15 cellular contexts compared by ENCODE assay signal in genomic region chr11:126280595-126280994, GRCh38. TPM values are rescaled to one million over a fixed set of nuclear protein-coding genes. Genes with fewer than 3 reads are reported as not detected.
DNase-seq lines count a peak whose midpoint lies in the region; ATAC-seq and TF ChIP-seq lines count a peak whose summit lies in the region.
"Had no signal": no experiment of that assay in that cellular context is flagged by ENCODE, and none has a peak within 500 bp of the region (broad histone marks: within the 10 kb centered on the region; RNA-seq: fewer than 3 reads in every experiment).

No MANE protein-coding gene starts in this region.

- ATAC-seq in GM21737 (IDR thresholded peaks at IDR 0.05; ENCODE audit: unreplicated experiment), result no peak
- ATAC-seq: heart right ventricle, Panc1 had no signal

- TF ChIP-seq CTCF in progenitor cell of endocrine pancreas (IDR thresholded peaks at IDR 0.05; ENCODE audit: unreplicated experiment) (no peak), stomach (IDR thresholded peaks at IDR 0.05) (no peak)

- intact Hi-C loops in activated T-helper 1 cell treated with anti-CD3 and anti-CD28 coated beads, Interleukin-12 subunit alpha, Interleukin-12 subunit beta, Interleukin-2, Interleukin-4 antibody, amounts not matched to agents 30 ng/mL and 10 ng/mL and 1 ng/mL, durations not matched to agents 14 hours and 24 hours and 36 hours (cut with micrococcal nuclease), result loop anchor here (5.0 kb wide), 1 partner anchor 393 kb away; the partner anchor contains the start of gene HYLS1
- intact Hi-C loops in stomach (cut with DNase I; ENCODE audit: low total_unique reads), result no loop called here

- TF ChIP-seq EP300 in stomach (IDR thresholded peaks at IDR 0.05), result no peak

- 53 to 93% (median 79%) methylated on average over 5 of the region's 5 CpGs for WGBS in stomach, 5 donors

- peak overlapping the region in 2 of 5 donors; percentile 40 to 91 for H3K27ac ChIP-seq in stomach
- H3K27ac ChIP-seq: left ventricle myocardium inferior had no signal

- DNase-seq in activated T-cell treated with anti-CD3 and anti-CD28 coated beads, Interleukin-2, amount 50 U/mL, for 24 hours, result no peak
- DNase-seq in activated T-cell treated with anti-CD3 and anti-CD28 coated beads for 4 hours (no peak), Kasumi-1 (lab: John Stamatoyannopoulos, UW) (peak; percentile 62 to 73), progenitor cell of endocrine pancreas (ENCODE audit: low spot score, unreplicated experiment) (no peak), NCI-H2196 (lab: John Stamatoyannopoulos, UW; ENCODE audit: unreplicated experiment) (no peak), stomach (no peak)
- DNase-seq in activated T-helper 1 cell treated with anti-CD3 and anti-CD28 coated beads, Interleukin-12 subunit alpha, Interleukin-12 subunit beta, Interleukin-2, Interleukin-4 antibody, amounts not matched to agents 30 ng/mL and 10 ng/mL and 1 ng/mL, durations not matched to agents 14 hours and 24 hours and 36 hours (ENCODE audit: low spot score), result no peak
- DNase-seq: cerebellar nuclear complex, DND-41, heart right ventricle, left ventricle myocardium inferior, NCI-H2171 treated with DMSO at 0.1 percent for 48 hours, ovary had no signal

- H3K4me1 ChIP-seq in stomach, result peaks cover 8 to 45% (median 24%) of the 10 kb centered on the region in 4 donors

- peaks cover 42% of the 10 kb centered on the region for H3K4me1 Mint-ChIP-seq in activated T-cell treated with anti-CD3 and anti-CD28 coated beads, Interleukin-2, amount 50 U/mL, for 24 hours (ENCODE audit: low read depth)
- H3K4me1 Mint-ChIP-seq in activated T-helper 1 cell treated with anti-CD3 and anti-CD28 coated beads, Interleukin-12 subunit alpha, Interleukin-12 subunit beta, Interleukin-2, Interleukin-4 antibody, amounts not matched to agents 30 ng/mL and 10 ng/mL and 1 ng/mL, durations not matched to agents 14 hours and 24 hours and 36 hours (ENCODE audit: low read depth), result peaks cover 40% of the 10 kb centered on the region
- H3K4me1 Mint-ChIP-seq in progenitor cell of endocrine pancreas (ENCODE audit: low read depth), result peaks cover 36% of the 10 kb centered on the region

- peaks cover 46% of the 10 kb centered on the region for H3K36me3 Mint-ChIP-seq in activated T-cell treated with anti-CD3 and anti-CD28 coated beads, Interleukin-2, amount 50 U/mL, for 24 hours (ENCODE audit: low read depth)
- H3K36me3 Mint-ChIP-seq in activated T-helper 1 cell treated with anti-CD3 and anti-CD28 coated beads, Interleukin-12 subunit alpha, Interleukin-12 subunit beta, Interleukin-2, Interleukin-4 antibody, amounts not matched to agents 30 ng/mL and 10 ng/mL and 1 ng/mL, durations not matched to agents 14 hours and 24 hours and 36 hours (ENCODE audit: low read depth), result peaks cover 20% of the 10 kb centered on the region
- peaks cover 9% of the 10 kb centered on the region for H3K36me3 Mint-ChIP-seq in progenitor cell of endocrine pancreas (ENCODE audit: insufficient read depth)

- H3K9me3 ChIP-seq in stomach, result no peaks in the 10 kb centered on the region
- H3K9me3 ChIP-seq: heart right ventricle, left ventricle myocardium inferior, ovary had no signal

- peak overlapping the region; percentile 36 for H3K27ac Mint-ChIP-seq in activated T-cell treated with anti-CD3 and anti-CD28 coated beads, Interleukin-2, amount 50 U/mL, for 24 hours
- no peak overlapping the region for H3K27ac Mint-ChIP-seq in activated T-helper 1 cell treated with anti-CD3 and anti-CD28 coated beads, Interleukin-12 subunit alpha, Interleukin-12 subunit beta, Interleukin-2, Interleukin-4 antibody, amounts not matched to agents 30 ng/mL and 10 ng/mL and 1 ng/mL, durations not matched to agents 14 hours and 24 hours and 36 hours
- no peak overlapping the region for H3K27ac Mint-ChIP-seq in progenitor cell of endocrine pancreas

- TF ChIP-seq POLR2A in stomach (IDR thresholded peaks at IDR 0.05), result no peak

- H3K4me3 ChIP-seq in stomach, result no peak overlapping the region
- H3K4me3 ChIP-seq: heart right ventricle, left ventricle myocardium inferior, ovary had no signal

- no peak overlapping the region for H3K4me3 Mint-ChIP-seq in activated T-cell treated with anti-CD3 and anti-CD28 coated beads, Interleukin-2, amount 50 U/mL, for 24 hours
- peak overlapping the region; percentile 56 for H3K4me3 Mint-ChIP-seq in activated T-helper 1 cell treated with anti-CD3 and anti-CD28 coated beads, Interleukin-12 subunit alpha, Interleukin-12 subunit beta, Interleukin-2, Interleukin-4 antibody, amounts not matched to agents 30 ng/mL and 10 ng/mL and 1 ng/mL, durations not matched to agents 14 hours and 24 hours and 36 hours
- peak overlapping the region; percentile 40 for H3K4me3 Mint-ChIP-seq in progenitor cell of endocrine pancreas (ENCODE audit: low read depth)

- no peaks in the 10 kb centered on the region for H3K27me3 Mint-ChIP-seq in activated T-cell treated with anti-CD3 and anti-CD28 coated beads, Interleukin-2, amount 50 U/mL, for 24 hours
- H3K27me3 Mint-ChIP-seq in activated T-helper 1 cell treated with anti-CD3 and anti-CD28 coated beads, Interleukin-12 subunit alpha, Interleukin-12 subunit beta, Interleukin-2, Interleukin-4 antibody, amounts not matched to agents 30 ng/mL and 10 ng/mL and 1 ng/mL, durations not matched to agents 14 hours and 24 hours and 36 hours (ENCODE audit: insufficient read depth), result no peaks in the 10 kb centered on the region
- no peaks in the 10 kb centered on the region for H3K27me3 Mint-ChIP-seq in progenitor cell of endocrine pancreas

- peaks cover 9 to 32% (median 26%) of the 10 kb centered on the region in 4 donors for H3K36me3 ChIP-seq in stomach
- H3K36me3 ChIP-seq: ovary had no signal

- no peaks in the 10 kb centered on the region for H3K9me3 Mint-ChIP-seq in activated T-cell treated with anti-CD3 and anti-CD28 coated beads, Interleukin-2, amount 50 U/mL, for 24 hours
- H3K9me3 Mint-ChIP-seq in activated T-helper 1 cell treated with anti-CD3 and anti-CD28 coated beads, Interleukin-12 subunit alpha, Interleukin-12 subunit beta, Interleukin-2, Interleukin-4 antibody, amounts not matched to agents 30 ng/mL and 10 ng/mL and 1 ng/mL, durations not matched to agents 14 hours and 24 hours and 36 hours, result no peaks in the 10 kb centered on the region
- no peaks in the 10 kb centered on the region for H3K9me3 Mint-ChIP-seq in progenitor cell of endocrine pancreas (ENCODE audit: low read depth)

- no peaks in the 10 kb centered on the region for H3K27me3 ChIP-seq in stomach
- H3K27me3 ChIP-seq: heart right ventricle, ovary had no signal

RNA-seq across cellular contexts. Expression of gene TIRAP, which starts 2.3 kb away (rescaled TPM):
- total RNA-seq in activated T-helper 1 cell treated with anti-CD3 and anti-CD28 coated beads, Interleukin-12 subunit alpha, Interleukin-12 subunit beta, Interleukin-2, Interleukin-4 antibody, amounts not matched to agents 30 ng/mL and 10 ng/mL and 1 ng/mL, durations not matched to agents 14 hours and 24 hours and 36 hours, result 13.0 and 15.0 TPM in 2 replicates
- total RNA-seq in progenitor cell of endocrine pancreas, result 12.8 and 14.3 TPM in 2 replicates
- 10 to 100 TPM in 3 of 5 donors, 1 to 10 TPM in 2; 5.1 to 86.2 (median 15.6) TPM for total RNA-seq in stomach
- 1 to 10 TPM; 3.7 to 6.6 (median 5.2) TPM for polyA plus RNA-seq in stomach

RNA-seq across cellular contexts. Expression of gene FOXRED1, which starts 11.6 kb away (rescaled TPM):
- 52.9 and 56.5 TPM in 2 replicates for total RNA-seq in activated T-helper 1 cell treated with anti-CD3 and anti-CD28 coated beads, Interleukin-12 subunit alpha, Interleukin-12 subunit beta, Interleukin-2, Interleukin-4 antibody, amounts not matched to agents 30 ng/mL and 10 ng/mL and 1 ng/mL, durations not matched to agents 14 hours and 24 hours and 36 hours
- total RNA-seq in progenitor cell of endocrine pancreas (63.8 and 64.7 TPM in 2 replicates), stomach (10 to 100 TPM in 4 of 5 donors, 1 to 10 TPM in 1; 5.4 to 26.3 (median 14.8) TPM)
- polyA plus RNA-seq in stomach, result 10 to 100 TPM; 17.3 to 22.7 (median 18.9) TPM

RNA-seq across cellular contexts. Expression of gene SRPRA, which starts 11.9 kb away (rescaled TPM):
- total RNA-seq in activated T-helper 1 cell treated with anti-CD3 and anti-CD28 coated beads, Interleukin-12 subunit alpha, Interleukin-12 subunit beta, Interleukin-2, Interleukin-4 antibody, amounts not matched to agents 30 ng/mL and 10 ng/mL and 1 ng/mL, durations not matched to agents 14 hours and 24 hours and 36 hours, result 194 and 195 TPM in 2 replicates
- total RNA-seq in progenitor cell of endocrine pancreas (79.2 and 80.9 TPM in 2 replicates), stomach (100 to 1,000 TPM in 2 of 5 donors, 10 to 100 TPM in 3; 13.9 to 255 (median 63.7) TPM)
- polyA plus RNA-seq in stomach, result 10 to 100 TPM; 26.4 to 49.3 (median 37.4) TPM

RNA-seq across cellular contexts. Expression of gene DCPS, which starts 23.3 kb away (rescaled TPM):
- 40.4 and 40.5 TPM in 2 replicates for total RNA-seq in activated T-helper 1 cell treated with anti-CD3 and anti-CD28 coated beads, Interleukin-12 subunit alpha, Interleukin-12 subunit beta, Interleukin-2, Interleukin-4 antibody, amounts not matched to agents 30 ng/mL and 10 ng/mL and 1 ng/mL, durations not matched to agents 14 hours and 24 hours and 36 hours
- 14.1 and 17.9 TPM in 2 replicates for total RNA-seq in progenitor cell of endocrine pancreas
- 10 to 100 TPM in 2 of 5 donors, 1 to 10 TPM in 3; 1.8 to 60.3 (median 5.9) TPM for total RNA-seq in stomach
- polyA plus RNA-seq in stomach, result 10 to 100 TPM; 10.5 to 21.2 (median 14.7) TPM

Comparison
In these comparisons a context has a peak if more than half of its experiments do, and no peak if none do; other contexts are left out.
1. DNase-seq: peak in Kasumi-1 (2 of 2); none in activated T-cell treated with anti-CD3 and anti-CD28 coated beads, Interleukin-2, amount 50 U/mL, for 24 hours (single experiment), activated T-cell treated with anti-CD3 and anti-CD28 coated beads for 4 hours (single experiment), activated T-helper 1 cell treated with anti-CD3 and anti-CD28 coated beads, Interleukin-12 subunit alpha, Interleukin-12 subunit beta, Interleukin-2, Interleukin-4 antibody, amounts not matched to agents 30 ng/mL and 10 ng/mL and 1 ng/mL, durations not matched to agents 14 hours and 24 hours and 36 hours (single experiment), progenitor cell of endocrine pancreas (single experiment), NCI-H2196 (single experiment) and stomach (single experiment).